ENCODE assay signal across 8 cellular contexts in genomic region chr6:7267521-7268091, GRCh38. TPM values are rescaled to one million over a fixed set of nuclear protein-coding genes. Genes with fewer than 3 reads are reported as not detected.
A peak's percentile ranks its signal among the peaks of the same experiment; 100 is the strongest.
DNase-seq lines count a peak whose midpoint lies in the region; ATAC-seq and TF ChIP-seq lines count a peak whose summit lies in the region.

No MANE protein-coding gene starts in this region.

- no peaks in the 10 kb centered on the region for H3K27me3 ChIP-seq in brain microvascular endothelial cell (replicated peaks)
- H3K27me3 ChIP-seq in left lung: no peaks in the 10 kb centered on the region

- H3K4me3 ChIP-seq in brain microvascular endothelial cell (ENCODE audit: low read depth, low read length) (no peak overlapping the region), left lung (no peak overlapping the region)

- ATAC-seq in left lung: peak; percentile 70
- ATAC-seq in GM21447 (IDR thresholded peaks at IDR 0.05; ENCODE audit: unreplicated experiment): no peak

- no peaks in the 10 kb centered on the region for H3K9me3 ChIP-seq in left lung

- peak; percentile 97 for DNase-seq in AG08395 (ENCODE audit: low spot score)
- peak; percentile 52 for DNase-seq in HT-29 (ENCODE audit: low spot score)
- peak; percentile 96 for DNase-seq in brain microvascular endothelial cell
- peak in 1 of 2 donors; percentile 76 for DNase-seq in left lung
- no peak for DNase-seq in DMS153 treated with DMSO at 0.1 percent for 48 hours (lab: John Stamatoyannopoulos, UW; ENCODE audit: unreplicated experiment)
- no peak for DNase-seq in NCI-H1092 (lab: John Stamatoyannopoulos, UW)
- no peak for DNase-seq in COLO668 (lab: John Stamatoyannopoulos, UW; ENCODE audit: unreplicated experiment)

- TF ChIP-seq CTCF in brain microvascular endothelial cell (IDR thresholded peaks at IDR 0.05; ENCODE audit: low read depth, low read length, missing control alignments) (no peak), left lung (IDR thresholded peaks at IDR 0.05) (no peak)

- in situ Hi-C loops in brain microvascular endothelial cell (cut with HindIII; ENCODE audit: low pct_ligation_motif_present, low sequenced_read_pairs): no loop called here

- intact Hi-C loops in left lung (cut with DNase I): no loop called here

- peaks cover 0 to 35% of the 10 kb centered on the region in 2 donors for H3K4me1 ChIP-seq in left lung

- H3K27ac ChIP-seq in brain microvascular endothelial cell: no peak overlapping the region
- H3K27ac ChIP-seq in left lung: no peak overlapping the region

- H3K36me3 ChIP-seq in brain microvascular endothelial cell (replicated peaks): no peaks in the 10 kb centered on the region
- no peaks in the 10 kb centered on the region for H3K36me3 ChIP-seq in left lung

RNA-seq across cellular contexts. Expression of gene SSR1, which starts 45.4 kb away (rescaled TPM):
- 33.4 and 34.6 TPM in 2 replicates for total RNA-seq in HT-29 (2014; rRNA removed; shearing (Covaris generic))
- total RNA-seq in left lung: 100 to 1,000 TPM; 155 to 247 TPM

Comparison
In these comparisons a context has a peak if more than half of its experiments do, and no peak if none do; other contexts are left out.
1. DNase-seq: peak in AG08395 (single experiment), HT-29 (single experiment) and brain microvascular endothelial cell (single experiment); none in DMS153 treated with DMSO at 0.1 percent for 48 hours (single experiment), NCI-H1092 (single experiment) and COLO668 (single experiment).